In the genomic region with DNA sequence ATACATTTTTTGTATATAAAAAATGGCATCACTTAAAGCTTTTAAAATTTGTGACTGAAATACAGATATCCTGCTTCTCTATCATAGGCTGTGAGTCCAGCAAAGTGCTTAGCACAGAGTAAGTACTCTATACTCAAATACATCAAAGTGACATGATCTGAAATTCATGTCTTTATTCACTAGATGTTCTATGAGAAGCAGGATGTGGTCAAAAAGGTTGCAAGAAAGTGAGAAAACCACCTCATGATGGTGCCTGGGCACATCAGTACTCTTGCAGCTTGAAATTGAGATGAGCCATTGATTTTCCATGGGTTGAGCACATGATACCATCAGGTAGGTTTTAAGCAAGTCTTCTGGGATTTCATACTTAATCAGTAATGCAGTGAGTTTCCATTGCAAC, we compare ENCODE assay signal across 17 cellular contexts. TPM values are rescaled to one million over a fixed set of nuclear protein-coding genes. Genes with fewer than 3 reads are reported as not detected.
DNase-seq lines count a peak whose midpoint lies in the region; ATAC-seq and TF ChIP-seq lines count a peak whose summit lies in the region.
"Had no signal": no experiment of that assay in that cellular context is flagged by ENCODE, and none has a peak within 500 bp of the region (broad histone marks: within the 10 kb centered on the region; RNA-seq: fewer than 3 reads in every experiment).

No MANE protein-coding gene starts in this region.

- H3K4me3 ChIP-seq in OCI-LY3 (ENCODE audit: low read length) (peak overlapping the region; percentile 60), mammary epithelial cell (replicated peaks in 1 of 3; ENCODE audit: insufficient read depth in 1 of 3, low read depth in 2 of 3, low read length in 3 of 3) (no peak overlapping the region), OCI-LY7 (ENCODE audit: low read depth, low read length, poor library complexity, severe bottlenecking) (no peak overlapping the region)
- H3K4me3 ChIP-seq: gastroesophageal sphincter, right atrium auricular region, upper lobe of left lung had no signal

- in situ Hi-C loops in mammary epithelial cell (cut with MboI; ENCODE audit: low sequenced_read_pairs in 2 of 2), result no loop called here

- peak overlapping the region; percentile 8; the same call in 1 of the 2 replicates for H3K9ac ChIP-seq in OCI-LY3 (ENCODE audit: low read length)
- H3K9ac ChIP-seq in mammary epithelial cell (ENCODE audit: insufficient read depth, low read length), result no peak overlapping the region

- CTCF ChIA-PET in mammary epithelial cell (lab: Charles Lee; ENCODE audit: low non-redundant PET) (no interaction called here), OCI-LY7 (lab: Charles Lee; ENCODE audit: unreplicated experiment) (no interaction called here)

- H3K36me3 Mint-ChIP-seq in natural killer cell, result no peaks in the 10 kb centered on the region

- H3K36me3 ChIP-seq in OCI-LY3 (replicated peaks; ENCODE audit: low read depth, low read length) (no peaks in the 10 kb centered on the region), mammary epithelial cell (ENCODE audit: insufficient read depth, low read length) (no peaks in the 10 kb centered on the region), OCI-LY7 (ENCODE audit: insufficient read depth, low read length) (no peaks in the 10 kb centered on the region)
- H3K36me3 ChIP-seq: brain microvascular endothelial cell, gastroesophageal sphincter, right atrium auricular region, upper lobe of left lung had no signal

- dilution Hi-C loops in mammary epithelial cell (cut with HindIII; ENCODE audit: low sequenced_read_pairs), result no loop called here

- no peaks in the 10 kb centered on the region for H3K9me2 ChIP-seq in OCI-LY7 (ENCODE audit: insufficient read depth, low read length)

- peak; percentile 81 to 82 for ATAC-seq in activated CD4-positive, CD25-positive, alpha-beta regulatory T cell treated with anti-CD3 and anti-CD28 coated beads, Interleukin-2, amount 50 U/mL, for 24 hours
- ATAC-seq in GM19467 (IDR thresholded peaks at IDR 0.05; ENCODE audit: unreplicated experiment), result peak; percentile 69
- peak; percentile 68 to 93 (median 76) for ATAC-seq in natural killer cell
- ATAC-seq: gastroesophageal sphincter had no signal

- TF ChIP-seq CTCF in OCI-LY3 (IDR thresholded peaks at IDR 0.05; ENCODE audit: low read depth, low read length) (no peak), natural killer cell (IDR thresholded peaks at IDR 0.05) (no peak), mammary epithelial cell (conservative IDR thresholded peaks at IDR 0.05 in 1 of 2, IDR thresholded peaks at IDR 0.05 in 1 of 2; ENCODE audit: extremely low read depth in 1 of 2, insufficient read depth in 1 of 2, low read depth in 1 of 2, low read length in 2 of 2) (no peak), OCI-LY7 (conservative IDR thresholded peaks at IDR 0.05; ENCODE audit: low read length) (no peak)

- peaks cover 12 to 16% of the 10 kb centered on the region in 2 donors for H3K27me3 Mint-ChIP-seq in natural killer cell (ENCODE audit: low read depth in 2 of 2)

- DNase-seq in activated CD4-positive, CD25-positive, alpha-beta regulatory T cell treated with anti-CD3 and anti-CD28 coated beads, Interleukin-2, amount 50 U/mL, for 72 hours, result no peak
- DNase-seq in natural killer cell (no peak), mammary epithelial cell (no peak), nucleus accumbens (lab: John Stamatoyannopoulos, UW) (no peak), OCI-LY7 (ENCODE audit: low spot score) (no peak)
- DNase-seq: activated CD8-positive, alpha-beta memory T cell treated with anti-CD3 and anti-CD28 coated beads, Interleukin-2, amount 50 U/mL, for 48 hours; brain microvascular endothelial cell; Calu3; islet precursor cell; NCI-H2227 treated with DMSO at 0.1 percent for 48 hours; upper lobe of left lung had no signal

- H3K27ac ChIP-seq in OCI-LY3 (ENCODE audit: low read length) (peak overlapping the region; percentile 54), mammary epithelial cell (ENCODE audit: insufficient read depth, low read depth, low read length) (no peak overlapping the region), OCI-LY7 (ENCODE audit: low read depth, low read length, poor library complexity, severe bottlenecking) (no peak overlapping the region)
- H3K27ac ChIP-seq: 22Rv1, brain microvascular endothelial cell, gastroesophageal sphincter, right atrium auricular region, upper lobe of left lung had no signal

- H3K27me3 ChIP-seq in OCI-LY3 (ENCODE audit: low read depth, low read length), result no peaks in the 10 kb centered on the region
- no peaks in the 10 kb centered on the region for H3K27me3 ChIP-seq in mammary epithelial cell (ENCODE audit: insufficient read depth, low read length)
- H3K27me3 ChIP-seq: brain microvascular endothelial cell, gastroesophageal sphincter, right atrium auricular region, upper lobe of left lung had no signal

- POLR2A ChIA-PET in OCI-LY7 (lab: Charles Lee), result no interaction called here

- H2AFZ ChIP-seq in OCI-LY3 (ENCODE audit: low read depth, low read length) (no peak overlapping the region), mammary epithelial cell (ENCODE audit: low read depth, low read length) (no peak overlapping the region), OCI-LY7 (ENCODE audit: low read length) (no peak overlapping the region)

- H3K27ac Mint-ChIP-seq in natural killer cell, result peak overlapping the region in 1 of 2 donors; percentile 67

- peak overlapping the region; percentile 71 for H3K4me2 ChIP-seq in OCI-LY3 (ENCODE audit: low read length)
- H3K4me2 ChIP-seq in mammary epithelial cell (ENCODE audit: insufficient read depth, low read depth, low read length), result no peak overlapping the region
- H3K4me2 ChIP-seq in OCI-LY7 (ENCODE audit: low read length), result no peak overlapping the region

- no peaks in the 10 kb centered on the region for H4K20me1 ChIP-seq in OCI-LY3 (ENCODE audit: insufficient read depth, low read length)
- no peaks in the 10 kb centered on the region for H4K20me1 ChIP-seq in mammary epithelial cell (ENCODE audit: insufficient read depth, low read length)
- no peaks in the 10 kb centered on the region for H4K20me1 ChIP-seq in OCI-LY7 (ENCODE audit: insufficient read depth, low read length)

- intact Hi-C loops in natural killer cell (cut with micrococcal nuclease) (no loop called here), mammary epithelial cell (cut with micrococcal nuclease) (no loop called here), OCI-LY7 (cut with micrococcal nuclease; ENCODE audit: unreplicated experiment) (no loop called here)

- H3K9me3 ChIP-seq in OCI-LY3 (ENCODE audit: insufficient read depth, low read length), result no peaks in the 10 kb centered on the region
- H3K9me3 ChIP-seq in mammary epithelial cell (replicated peaks; ENCODE audit: insufficient read depth, low read length), result no peaks in the 10 kb centered on the region
- H3K9me3 ChIP-seq in OCI-LY7 (ENCODE audit: low read length), result no peaks in the 10 kb centered on the region
- H3K9me3 ChIP-seq: gastroesophageal sphincter, right atrium auricular region, upper lobe of left lung had no signal

- H3K79me2 ChIP-seq in OCI-LY3 (ENCODE audit: low read length), result no peaks in the 10 kb centered on the region
- H3K79me2 ChIP-seq in mammary epithelial cell (ENCODE audit: insufficient read depth, low read length), result no peaks in the 10 kb centered on the region
- no peaks in the 10 kb centered on the region for H3K79me2 ChIP-seq in OCI-LY7 (ENCODE audit: insufficient read depth, low read depth, low read length)

- H3K4me1 ChIP-seq in OCI-LY3 (ENCODE audit: low read length), result peaks cover 54% of the 10 kb centered on the region
- H3K4me1 ChIP-seq in mammary epithelial cell (ENCODE audit: insufficient read depth, low read length), result no peaks in the 10 kb centered on the region
- H3K4me1 ChIP-seq in OCI-LY7 (ENCODE audit: insufficient read depth, low read length, poor library complexity, severe bottlenecking), result no peaks in the 10 kb centered on the region
- H3K4me1 ChIP-seq: gastroesophageal sphincter, right atrium auricular region, upper lobe of left lung had no signal

- no peaks in the 10 kb centered on the region for H3K9me3 Mint-ChIP-seq in natural killer cell

- H3K4me3 Mint-ChIP-seq in natural killer cell, result peak overlapping the region; percentile 6

- peaks cover 18 to 24% of the 10 kb centered on the region in 2 donors for H3K4me1 Mint-ChIP-seq in natural killer cell

- no TSS peak for BruUV-seq in mammary epithelial cell (replicated peaks; lab: Mats Ljungman, UMichigan)
- BruUV-seq in OCI-LY7 (replicated peaks; lab: Mats Ljungman, UMichigan), result no TSS peak

RNA-seq across cellular contexts. Expression of a gene that starts 20.4 kb away (rescaled TPM):
- not detected for total RNA-seq in natural killer cell
- not detected for total RNA-seq in mammary epithelial cell
- polyA plus RNA-seq in mammary epithelial cell, result 0.02 TPM
- not detected for polyA minus RNA-seq in mammary epithelial cell
- total RNA-seq in OCI-LY7 (2014; rRNA removed; shearing (Covaris generic)), result not detected in 2 replicates
- not detected in 2 replicates for total RNA-seq in OCI-LY7 (2022)
- total RNA-seq: Calu3 had no signal

RNA-seq across cellular contexts. Expression of a gene that starts 49.5 kb away (rescaled TPM):
- total RNA-seq in natural killer cell (under 1 TPM in 1 of 3 donors, not detected in 2; 0.07 TPM), mammary epithelial cell (1 to 10 TPM in 1 of 2 donors, under 1 TPM in 1; 0.31 to 4.7 TPM), OCI-LY7 (2022) (0.25 and 0.33 TPM in 2 replicates)
- 1.4 TPM for polyA plus RNA-seq in mammary epithelial cell
- polyA minus RNA-seq in mammary epithelial cell, result not detected
- not detected in 2 replicates for total RNA-seq in OCI-LY7 (2014; rRNA removed; shearing (Covaris generic))
- total RNA-seq: upper lobe of left lung had no signal
